Comparison of ENCODE assay signal across 14 cellular contexts in the genomic region with DNA sequence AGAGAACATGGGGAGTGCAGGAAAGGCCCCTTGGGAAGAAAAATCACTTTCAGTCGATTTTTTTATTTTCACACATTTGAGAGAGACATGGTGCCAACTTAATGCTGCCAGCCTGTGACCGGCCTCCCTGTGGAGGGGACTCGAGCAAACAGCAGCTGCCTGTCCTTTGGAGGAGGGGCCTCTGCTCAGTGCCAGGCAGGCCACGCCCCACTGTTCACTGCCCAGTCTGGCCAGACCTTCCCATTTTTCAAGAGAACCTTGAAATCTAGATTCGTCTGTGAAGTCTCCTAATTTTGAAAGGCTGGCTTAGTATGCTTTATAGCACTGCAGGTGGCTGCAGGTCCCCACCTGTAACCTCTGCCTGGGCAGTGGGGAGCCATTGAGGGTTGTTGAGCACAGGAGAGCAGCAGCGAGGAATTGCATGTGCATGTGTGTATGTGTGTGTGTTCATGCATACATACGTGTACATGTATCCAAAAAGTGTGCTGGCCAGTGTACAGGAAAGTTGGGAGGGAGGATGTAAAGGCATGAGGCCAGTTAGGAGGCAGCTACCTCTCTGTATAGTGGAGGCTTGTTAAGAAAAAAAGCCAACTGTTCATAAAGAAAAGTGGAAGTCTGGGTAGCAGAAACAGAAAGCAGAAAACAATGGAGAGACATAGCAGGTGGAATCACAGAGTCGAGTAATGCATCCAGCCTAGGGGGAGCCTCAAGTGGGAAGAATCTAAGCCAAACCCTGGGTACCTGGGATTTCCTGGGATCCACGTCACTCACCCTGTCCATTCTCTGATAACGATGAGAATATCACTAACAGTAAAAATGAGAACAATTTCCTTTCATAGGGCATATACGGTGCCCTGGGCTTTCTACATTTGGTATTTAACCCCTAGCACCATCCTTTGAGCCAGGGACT.
A peak's percentile ranks its signal among the peaks of the same experiment; 100 is the strongest.
DNase-seq lines count a peak whose midpoint lies in the region; ATAC-seq and TF ChIP-seq lines count a peak whose summit lies in the region.
"Had no signal": no experiment of that assay in that cellular context is flagged by ENCODE, and none has a peak within 500 bp of the region (broad histone marks: within the 10 kb centered on the region; RNA-seq: fewer than 3 reads in every experiment).

No MANE protein-coding gene starts in this region.

- 52 to 57% methylated on average over 7 to 9 of the region's 11 CpGs for whole genome bisulfite sequencing in gastroesophageal sphincter (ENCODE audit: low coverage in 1 of 2), 2 donors

- H3K9ac ChIP-seq in rectal smooth muscle tissue (ENCODE audit: low read length): no peak overlapping the region

- peaks cover 8% of the 10 kb centered on the region for H3K4me1 Mint-ChIP-seq in stimulated activated memory B cell treated with anti-CD40 and anti-IgM and Interleukin-4, amounts not matched to agents 10 μg/mL and 1 μg/mL and 100 μg/mL, for 72 hours

- H3K27me3 Mint-ChIP-seq in stimulated activated memory B cell treated with anti-CD40 and anti-IgM and Interleukin-4, amounts not matched to agents 10 μg/mL and 1 μg/mL and 100 μg/mL, for 72 hours: no peaks in the 10 kb centered on the region

- no peak for TF ChIP-seq POLR2A in gastroesophageal sphincter (IDR thresholded peaks at IDR 0.05)

- peaks cover 0 to 66% of the 10 kb centered on the region in 2 donors for H3K36me3 ChIP-seq in gastroesophageal sphincter
- peaks cover 13% of the 10 kb centered on the region for H3K36me3 ChIP-seq in rectal smooth muscle tissue (ENCODE audit: control insufficient read depth, insufficient read depth, low read length)

- H3K9me3 ChIP-seq in gastroesophageal sphincter: no peaks in the 10 kb centered on the region
- H3K9me3 ChIP-seq: heart left ventricle, suprapubic skin had no signal

- H3K9me3 Mint-ChIP-seq in stimulated activated memory B cell treated with anti-CD40 and anti-IgM and Interleukin-4, amounts not matched to agents 10 μg/mL and 1 μg/mL and 100 μg/mL, for 72 hours: no peaks in the 10 kb centered on the region

- DNase-seq in DMS 273 (lab: John Stamatoyannopoulos, UW; ENCODE audit: unreplicated experiment) (peak; percentile 44), DMS 273 treated with DMSO at 0.1 percent for 48 hours (lab: John Stamatoyannopoulos, UW) (no peak), NCI-H446 treated with DMSO at 0.1 percent for 48 hours (lab: John Stamatoyannopoulos, UW) (peak; percentile 31)
- DNase-seq: activated CD8-positive, alpha-beta memory T cell treated with anti-CD3 and anti-CD28 coated beads, Interleukin-2, amount 50 U/mL, for 4 hours; retina had no signal

- no peaks in the 10 kb centered on the region for H3K27me3 ChIP-seq in gastroesophageal sphincter
- no peaks in the 10 kb centered on the region for H3K27me3 ChIP-seq in rectal smooth muscle tissue (ENCODE audit: control insufficient read depth, insufficient read depth, low read length)
- H3K27me3 ChIP-seq: heart left ventricle, suprapubic skin had no signal

- H3K4me3 ChIP-seq in gastroesophageal sphincter (no peak overlapping the region), rectal smooth muscle tissue (ENCODE audit: low read length) (no peak overlapping the region)
- H3K4me3 ChIP-seq: heart left ventricle, suprapubic skin had no signal

- no peak overlapping the region for H3K27ac Mint-ChIP-seq in stimulated activated memory B cell treated with anti-CD40 and anti-IgM and Interleukin-4, amounts not matched to agents 10 μg/mL and 1 μg/mL and 100 μg/mL, for 72 hours

- TF ChIP-seq CTCF in gastroesophageal sphincter (IDR thresholded peaks at IDR 0.05): no peak

- H3K27ac ChIP-seq in gastroesophageal sphincter (peak overlapping the region in 3 of 4 donors; percentile 9 to 72 (median 44)), rectal smooth muscle tissue (ENCODE audit: low read depth, low read length) (peak overlapping the region; percentile 60)
- H3K27ac ChIP-seq: 22Rv1, HL-60 had no signal

- no peak for TF ChIP-seq EP300 in gastroesophageal sphincter (IDR thresholded peaks at IDR 0.05)

- H3K36me3 Mint-ChIP-seq in stimulated activated memory B cell treated with anti-CD40 and anti-IgM and Interleukin-4, amounts not matched to agents 10 μg/mL and 1 μg/mL and 100 μg/mL, for 72 hours: peaks cover 41% of the 10 kb centered on the region

- no peak for ATAC-seq in gastroesophageal sphincter
- no peak for ATAC-seq in stimulated activated memory B cell treated with anti-CD40 and anti-IgM and Interleukin-4, amounts not matched to agents 10 μg/mL and 1 μg/mL and 100 μg/mL, for 72 hours
- no peak for ATAC-seq in HG03039 (IDR thresholded peaks at IDR 0.05; ENCODE audit: unreplicated experiment)
- no peak for ATAC-seq in HG03342 (IDR thresholded peaks at IDR 0.05; ENCODE audit: unreplicated experiment)
- ATAC-seq: heart left ventricle had no signal

- peaks cover 0 to 45% (median 2%) of the 10 kb centered on the region in 3 donors for H3K4me1 ChIP-seq in gastroesophageal sphincter
- H3K4me1 ChIP-seq in rectal smooth muscle tissue (ENCODE audit: control insufficient read depth, insufficient read depth, low read length): peaks cover 23% of the 10 kb centered on the region

- no peak overlapping the region for H3K4me3 Mint-ChIP-seq in stimulated activated memory B cell treated with anti-CD40 and anti-IgM and Interleukin-4, amounts not matched to agents 10 μg/mL and 1 μg/mL and 100 μg/mL, for 72 hours
